8 cellular contexts compared by ENCODE assay signal in the genomic region with DNA sequence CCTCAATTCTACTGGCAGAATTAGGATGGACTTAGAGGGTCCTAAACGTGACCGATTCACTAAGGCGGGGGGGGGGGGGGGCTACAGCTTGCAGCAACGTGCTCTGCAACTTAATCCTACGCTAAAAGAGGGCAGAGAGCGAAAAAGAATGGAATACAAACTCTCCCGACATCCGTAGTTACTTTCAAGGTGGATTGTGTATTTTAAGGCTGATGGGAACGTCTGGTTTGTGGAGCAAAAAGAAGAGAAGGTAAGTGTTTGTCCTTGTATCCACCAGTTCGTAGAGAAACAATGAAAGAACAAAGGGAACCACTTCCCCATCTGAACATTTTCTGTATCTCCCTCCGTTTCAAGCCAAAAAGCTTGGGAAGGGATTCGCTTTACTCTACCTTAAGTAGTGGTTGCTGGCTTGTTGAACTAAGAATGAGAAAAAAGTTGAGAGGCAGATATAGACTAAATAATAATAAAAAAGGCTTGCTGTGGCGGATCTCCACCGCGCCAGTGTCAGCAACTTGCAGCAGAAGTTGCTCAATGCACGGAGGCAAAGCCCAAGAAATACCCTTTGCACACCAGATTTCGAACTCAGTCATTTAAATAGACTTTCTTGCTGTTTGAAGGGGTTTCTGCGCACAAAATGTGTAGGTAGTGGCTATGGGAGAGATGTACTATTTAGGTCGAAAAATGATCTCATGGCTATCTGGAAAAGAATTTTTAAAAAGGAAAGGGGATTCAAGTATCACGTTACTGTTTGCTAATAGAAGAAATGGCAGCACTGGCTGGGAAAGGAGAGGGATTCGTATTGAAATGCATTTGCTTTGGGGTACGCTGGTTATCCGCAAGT. TPM values are rescaled to one million over a fixed set of nuclear protein-coding genes. Genes with fewer than 3 reads are reported as not detected.
DNase-seq lines count a peak whose midpoint lies in the region; ATAC-seq and TF ChIP-seq lines count a peak whose summit lies in the region.

No MANE protein-coding gene starts in this region.

- peaks cover 6% of the 10 kb centered on the region for H3K36me3 Mint-ChIP-seq in activated naive CD4-positive, alpha-beta T cell treated with anti-CD3 and anti-CD28 coated beads, Interleukin-2, amount 10 ng/mL, durations not matched to agents 7 days and 5 days
- no peaks in the 10 kb centered on the region for H3K36me3 Mint-ChIP-seq in nephron progenitor cell (ENCODE audit: low read depth)

- no peak for TF ChIP-seq CTCF in RWPE2 (IDR thresholded peaks at IDR 0.05; ENCODE audit: poor library complexity, severe bottlenecking)
- no peak for TF ChIP-seq CTCF in epithelial cell of proximal tubule (conservative IDR thresholded peaks at IDR 0.05; ENCODE audit: low read depth, low read length)
- TF ChIP-seq CTCF in nephron progenitor cell (IDR thresholded peaks at IDR 0.05), result no peak

- H3K27ac Mint-ChIP-seq in activated naive CD4-positive, alpha-beta T cell treated with anti-CD3 and anti-CD28 coated beads, Interleukin-2, amount 10 ng/mL, durations not matched to agents 7 days and 5 days, result peak overlapping the region; percentile 93
- H3K27ac Mint-ChIP-seq in nephron progenitor cell, result peak overlapping the region; percentile 99

- H3K4me3 Mint-ChIP-seq in activated naive CD4-positive, alpha-beta T cell treated with anti-CD3 and anti-CD28 coated beads, Interleukin-2, amount 10 ng/mL, durations not matched to agents 7 days and 5 days, result peak overlapping the region; percentile 82
- H3K4me3 Mint-ChIP-seq in nephron progenitor cell, result peak overlapping the region; percentile 95

- DNase-seq in activated naive CD4-positive, alpha-beta T cell treated with anti-CD3 and anti-CD28 coated beads, Interleukin-2, amount 10 ng/mL, durations not matched to agents 7 days and 5 days, result no peak
- no peak for DNase-seq in activated naive CD4-positive, alpha-beta T cell treated with Interleukin-2 at 50 U/mL for 16 hours
- DNase-seq in RWPE2 (ENCODE audit: low spot score) (no peak), epithelial cell of proximal tubule (ENCODE audit: low read depth) (no peak), nephron progenitor cell (no peak), SW 1271 (lab: John Stamatoyannopoulos, UW) (no peak)

- ATAC-seq in RWPE2 (ENCODE audit: low read depth) (no peak), HG02852 (IDR thresholded peaks at IDR 0.05; ENCODE audit: unreplicated experiment) (no peak), GM19395 (IDR thresholded peaks at IDR 0.05; ENCODE audit: unreplicated experiment) (no peak)

- CTCF ChIA-PET in activated naive CD4-positive, alpha-beta T cell treated with anti-CD3 and anti-CD28 coated beads, Interleukin-2, amount 10 ng/mL, durations not matched to agents 7 days and 5 days (lab: Charles Lee), result no interaction called here

- no peaks in the 10 kb centered on the region for H3K9me3 ChIP-seq in RWPE2 (ENCODE audit: severe bottlenecking)

- H3K4me1 Mint-ChIP-seq in activated naive CD4-positive, alpha-beta T cell treated with anti-CD3 and anti-CD28 coated beads, Interleukin-2, amount 10 ng/mL, durations not matched to agents 7 days and 5 days, result peaks cover 48% of the 10 kb centered on the region
- H3K4me1 Mint-ChIP-seq in nephron progenitor cell, result peaks cover 65% of the 10 kb centered on the region

- peak overlapping the region; percentile 94 for H3K27ac ChIP-seq in RWPE2 (ENCODE audit: poor library complexity, severe bottlenecking)

- H3K36me3 ChIP-seq in RWPE2 (ENCODE audit: low read depth), result no peaks in the 10 kb centered on the region

- no peaks in the 10 kb centered on the region for H3K27me3 ChIP-seq in RWPE2 (ENCODE audit: insufficient read depth, poor library complexity, severe bottlenecking)

- no peaks in the 10 kb centered on the region for H3K9me3 Mint-ChIP-seq in activated naive CD4-positive, alpha-beta T cell treated with anti-CD3 and anti-CD28 coated beads, Interleukin-2, amount 10 ng/mL, durations not matched to agents 7 days and 5 days
- no peaks in the 10 kb centered on the region for H3K9me3 Mint-ChIP-seq in nephron progenitor cell

- H3K4me3 ChIP-seq in RWPE2 (ENCODE audit: severe bottlenecking) (peak overlapping the region; percentile 70), epithelial cell of proximal tubule (ENCODE audit: low read depth, low read length) (peak overlapping the region; percentile 76)

- peaks cover 8% of the 10 kb centered on the region for H3K4me1 ChIP-seq in RWPE2 (ENCODE audit: insufficient read depth, poor library complexity, severe bottlenecking)

- peaks cover 75% of the 10 kb centered on the region for H3K27me3 Mint-ChIP-seq in activated naive CD4-positive, alpha-beta T cell treated with anti-CD3 and anti-CD28 coated beads, Interleukin-2, amount 10 ng/mL, durations not matched to agents 7 days and 5 days
- H3K27me3 Mint-ChIP-seq in nephron progenitor cell (ENCODE audit: low read depth, poor library complexity), result no peaks in the 10 kb centered on the region

RNA-seq across cellular contexts. Expression of gene SKIDA1, which starts 0.7 kb away (rescaled TPM):
- total RNA-seq in epithelial cell of proximal tubule, result 0.52 and 1.4 TPM in 2 replicates

RNA-seq across cellular contexts. Expression of gene MLLT10, which starts 9.3 kb away (rescaled TPM):
- total RNA-seq in epithelial cell of proximal tubule, result 15.5 and 15.8 TPM in 2 replicates
